Comparison of ENCODE assay signal across 16 cellular contexts in the genomic region with DNA sequence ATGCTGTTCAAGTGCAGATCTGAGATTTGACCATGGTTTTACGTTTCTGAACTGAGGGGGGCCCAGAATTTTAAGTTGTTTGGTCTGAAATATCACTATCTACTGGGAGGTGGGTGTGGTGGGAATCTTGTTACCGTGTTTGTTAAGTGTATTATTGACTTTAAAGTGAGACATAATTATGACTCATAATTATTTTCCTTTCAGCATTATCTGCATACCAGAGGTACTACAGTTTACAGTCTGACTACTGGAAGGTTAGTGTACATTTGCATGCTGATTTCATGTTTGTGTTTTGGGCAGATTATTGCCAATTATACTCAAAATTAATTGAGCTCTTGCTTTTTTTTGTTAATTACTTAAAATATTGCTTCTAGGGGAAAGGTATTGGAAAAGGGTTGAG.
DNase-seq lines count a peak whose midpoint lies in the region; ATAC-seq, FAIRE-seq and TF ChIP-seq lines count a peak whose summit lies in the region.
"Had no signal": no experiment of that assay in that cellular context is flagged by ENCODE, and none has a peak within 500 bp of the region (broad histone marks: within the 10 kb centered on the region; RNA-seq: fewer than 3 reads in every experiment).

No MANE protein-coding gene starts in this region.

- H3K27me3 ChIP-seq in adipocyte (replicated peaks; ENCODE audit: control insufficient read depth, insufficient read depth, low read length) (no peaks in the 10 kb centered on the region), hepatocyte (no peaks in the 10 kb centered on the region)
- H3K27me3 ChIP-seq: BE2C, vagina had no signal

- TF ChIP-seq RAD21 in A549 (conservative IDR thresholded peaks at IDR 0.05 in 1 of 2, IDR thresholded peaks at IDR 0.05 in 1 of 2), result no peak

- H3K27ac ChIP-seq in A549 (peak overlapping the region in 1 of 2 experiments; percentile 43; a peak in 1 of 6 replicates), HEK293 (ENCODE audit: extremely low read depth, low read depth, low read length) (no peak overlapping the region), hepatocyte (peak overlapping the region; percentile 40)
- H3K27ac ChIP-seq: SK-N-MC, vagina had no signal

- H3K4me2 ChIP-seq in A549 (peak overlapping the region; percentile 47), hepatocyte (no peak overlapping the region)

- peak; percentile 25 for DNase-seq in A549 (ENCODE audit: low read depth in 1 of 2, low spot score in 1 of 2)
- peak; percentile 33 for DNase-seq in adipocyte (ENCODE audit: low read depth)
- no peak for DNase-seq in hepatocyte (ENCODE audit: low spot score)
- no peak for DNase-seq in iPS-NIHi11 (ENCODE audit: low spot score)
- no peak for DNase-seq in NCI-H2029 treated with DMSO at 0.1 percent for 48 hours (lab: John Stamatoyannopoulos, UW)
- DNase-seq: activated CD8-positive, alpha-beta memory T cell treated with anti-CD3 and anti-CD28 coated beads, Interleukin-2, amount 50 U/mL, for 4 hours; aorta; BE2C; NCI-H146; NCI-H748 treated with DMSO at 0.1 percent for 48 hours had no signal

- peaks cover 91% of the 10 kb centered on the region for H3K79me2 ChIP-seq in hepatocyte

- no peak for TF ChIP-seq POLR2A in A549 (IDR thresholded peaks at IDR 0.05; ENCODE audit: low read length)

- POLR2A ChIA-PET in A549 (lab: Yijun Ruan, JAX), result no interaction called here
- POLR2A ChIA-PET in HEK293 (lab: Yijun Ruan, JAX), result interaction anchor here (1.1 kb wide), 1 partner anchor 98 kb away, joined by 3 read pairs; no protein-coding TSS in a partner anchor

- H3K9ac ChIP-seq in adipocyte (ENCODE audit: low read length), result no peak overlapping the region

- H3K9me2 ChIP-seq in hepatocyte (replicated peaks; ENCODE audit: insufficient read depth), result no peaks in the 10 kb centered on the region

- ATAC-seq in A549 (peak in 1 of 2 experiments; percentile 68; a peak in 3 of 6 replicates), HG02981 (IDR thresholded peaks at IDR 0.05; ENCODE audit: unreplicated experiment) (no peak), HG03460 (IDR thresholded peaks at IDR 0.05; ENCODE audit: unreplicated experiment) (no peak)

- peaks cover 10% of the 10 kb centered on the region for H3K4me1 ChIP-seq in A549
- H3K4me1 ChIP-seq in HEK293 (ENCODE audit: control insufficient read depth, insufficient read depth, low read length), result peaks cover 30% of the 10 kb centered on the region
- peaks cover 16% of the 10 kb centered on the region for H3K4me1 ChIP-seq in adipocyte (ENCODE audit: control insufficient read depth, insufficient read depth, low read length)
- H3K4me1 ChIP-seq in hepatocyte (ENCODE audit: insufficient read depth), result peaks cover 10% of the 10 kb centered on the region
- H3K4me1 ChIP-seq: BE2C, vagina had no signal

- TF ChIP-seq CTCF in A549 (IDR thresholded peaks at IDR 0.05) (no peak), HEK293 (tag by site-specific recombination; IDR thresholded peaks at IDR 0.05) (no peak), hepatocyte (IDR thresholded peaks at IDR 0.05; ENCODE audit: poor library complexity) (no peak)

- 12% methylated on average over 2 of the region's 2 CpGs for WGBS in A549 (ENCODE audit: missing lambda C conversion rate)
- WGBS in hepatocyte (ENCODE audit: low lambda C conversion rate, missing lambda C conversion rate), result 28% methylated on average over 2 of the region's 2 CpGs

- H3K36me3 ChIP-seq in HEK293 (ENCODE audit: control insufficient read depth in 2 of 2, insufficient read depth in 1 of 2, low read length in 2 of 2) (peaks cover 0 to 20% of the 10 kb centered on the region in 2 experiments; a peak in 1 of 3 replicates), adipocyte (ENCODE audit: control insufficient read depth, insufficient read depth, low read length, severe bottlenecking) (peaks cover 3% of the 10 kb centered on the region), hepatocyte (replicated peaks; ENCODE audit: insufficient read depth, low read depth) (no peaks in the 10 kb centered on the region)
- H3K36me3 ChIP-seq: BE2C, vagina had no signal

- H2AFZ ChIP-seq in hepatocyte, result no peak overlapping the region

- FAIRE-seq in A549 (lab: Jason Lieb, UNC), result peak; percentile 89
- FAIRE-seq: GM18507 had no signal

- peaks cover 4% of the 10 kb centered on the region; the same call in 1 of the 3 replicates for H3K9me3 ChIP-seq in A549
- no peaks in the 10 kb centered on the region; the same call in 1 of the 2 replicates for H3K9me3 ChIP-seq in HEK293 (ENCODE audit: control insufficient read depth, insufficient read depth, low read depth, low read length)
- peaks cover 12% of the 10 kb centered on the region for H3K9me3 ChIP-seq in adipocyte (ENCODE audit: control insufficient read depth, low read length)
- H3K9me3 ChIP-seq in hepatocyte (ENCODE audit: low read depth), result no peaks in the 10 kb centered on the region
- H3K9me3 ChIP-seq: BE2C had no signal

- H3K4me3 ChIP-seq in A549, result no peak overlapping the region
- no peak overlapping the region for H3K4me3 ChIP-seq in HEK293 (ENCODE audit: low read depth, low read length)
- H3K4me3 ChIP-seq in adipocyte (ENCODE audit: low read length), result no peak overlapping the region
- H3K4me3 ChIP-seq in hepatocyte, result no peak overlapping the region
- H3K4me3 ChIP-seq: SK-N-MC, vagina had no signal

- CTCF ChIA-PET in A549 (lab: Yijun Ruan, JAX) (no interaction called here), HEK293 (lab: Yijun Ruan, JAX) (interaction anchor here (0.7 kb wide), 2 partner anchors 54 to 93 kb away, joined by 3 read pairs; no protein-coding TSS in a partner anchor)

- H4K20me1 ChIP-seq in hepatocyte (ENCODE audit: insufficient read depth, poor library complexity, severe bottlenecking), result peaks cover 20% of the 10 kb centered on the region

- TF ChIP-seq EP300 in A549 (IDR thresholded peaks at IDR 0.05), result no peak

TF ChIP-seq in A549, 52 proteins besides CTCF, POLR2A, EP300 and RAD21:
- TF ChIP-seq RNF2 (IDR thresholded peaks at IDR 0.05; ENCODE audit: borderline replicate concordance, low read depth) (no peak), HDAC2 (IDR thresholded peaks at IDR 0.05) (no peak), HES2 (IDR thresholded peaks at IDR 0.05) (no peak), FOSL2 (IDR thresholded peaks at IDR 0.05) (no peak), FOSL2 (CRISPR knock-in tag; IDR thresholded peaks at IDR 0.05) (peak; percentile 90)
TF ChIP-seq in A549: peak in this region for 1.

TF ChIP-seq in HEK293, 187 proteins besides CTCF, POLR2A, EP300 and RAD21:
- 0 out of 2 replicates have a peak, but pooled peaks have one; percentile 37 for TF ChIP-seq KLF1 (tag by site-specific recombination; IDR thresholded peaks at IDR 0.05)
- TF ChIP-seq PRDM1 (tag by site-specific recombination; IDR thresholded peaks at IDR 0.05), result no peak
- TF ChIP-seq, protein P1, sequence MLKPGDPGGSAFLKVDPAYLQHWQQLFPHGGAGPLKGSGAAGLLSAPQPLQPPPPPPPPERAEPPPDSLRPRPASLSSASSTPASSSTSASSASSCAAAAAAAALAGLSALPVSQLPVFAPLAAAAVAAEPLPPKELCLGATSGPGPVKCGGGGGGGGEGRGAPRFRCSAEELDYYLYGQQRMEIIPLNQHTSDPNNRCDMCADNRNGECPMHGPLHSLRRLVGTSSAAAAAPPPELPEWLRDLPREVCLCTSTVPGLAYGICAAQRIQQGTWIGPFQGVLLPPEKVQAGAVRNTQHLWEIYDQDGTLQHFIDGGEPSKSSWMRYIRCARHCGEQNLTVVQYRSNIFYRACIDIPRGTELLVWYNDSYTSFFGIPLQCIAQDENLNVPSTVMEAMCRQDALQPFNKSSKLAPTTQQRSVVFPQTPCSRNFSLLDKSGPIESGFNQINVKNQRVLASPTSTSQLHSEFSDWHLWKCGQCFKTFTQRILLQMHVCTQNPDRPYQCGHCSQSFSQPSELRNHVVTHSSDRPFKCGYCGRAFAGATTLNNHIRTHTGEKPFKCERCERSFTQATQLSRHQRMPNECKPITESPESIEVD (tag by site-specific recombination; IDR thresholded peaks at IDR 0.05), result peak; percentile 38; the same call in 1 of the 2 replicates
- no peak for TF ChIP-seq ZNF639 (tag by site-specific recombination; IDR thresholded peaks at IDR 0.05)
- TF ChIP-seq, protein P2, sequence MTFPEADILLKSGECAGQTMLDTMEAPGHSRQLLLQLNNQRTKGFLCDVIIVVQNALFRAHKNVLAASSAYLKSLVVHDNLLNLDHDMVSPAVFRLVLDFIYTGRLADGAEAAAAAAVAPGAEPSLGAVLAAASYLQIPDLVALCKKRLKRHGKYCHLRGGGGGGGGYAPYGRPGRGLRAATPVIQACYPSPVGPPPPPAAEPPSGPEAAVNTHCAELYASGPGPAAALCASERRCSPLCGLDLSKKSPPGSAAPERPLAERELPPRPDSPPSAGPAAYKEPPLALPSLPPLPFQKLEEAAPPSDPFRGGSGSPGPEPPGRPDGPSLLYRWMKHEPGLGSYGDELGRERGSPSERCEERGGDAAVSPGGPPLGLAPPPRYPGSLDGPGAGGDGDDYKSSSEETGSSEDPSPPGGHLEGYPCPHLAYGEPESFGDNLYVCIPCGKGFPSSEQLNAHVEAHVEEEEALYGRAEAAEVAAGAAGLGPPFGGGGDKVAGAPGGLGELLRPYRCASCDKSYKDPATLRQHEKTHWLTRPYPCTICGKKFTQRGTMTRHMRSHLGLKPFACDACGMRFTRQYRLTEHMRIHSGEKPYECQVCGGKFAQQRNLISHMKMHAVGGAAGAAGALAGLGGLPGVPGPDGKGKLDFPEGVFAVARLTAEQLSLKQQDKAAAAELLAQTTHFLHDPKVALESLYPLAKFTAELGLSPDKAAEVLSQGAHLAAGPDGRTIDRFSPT (tag by site-specific recombination; IDR thresholded peaks at IDR 0.05), result 0 out of 2 replicates have a peak, but pooled peaks have one; percentile 48

Comparison
In these comparisons a context has a peak if more than half of its experiments do, and no peak if none do; other contexts are left out.
1. DNase-seq: peak in A549 (2 of 2) and adipocyte (single experiment); none in hepatocyte (single experiment), iPS-NIHi11 (single experiment) and NCI-H2029 treated with DMSO at 0.1 percent for 48 hours (single experiment).